ENCODE assay signal across 10 cellular contexts in the genomic region with DNA sequence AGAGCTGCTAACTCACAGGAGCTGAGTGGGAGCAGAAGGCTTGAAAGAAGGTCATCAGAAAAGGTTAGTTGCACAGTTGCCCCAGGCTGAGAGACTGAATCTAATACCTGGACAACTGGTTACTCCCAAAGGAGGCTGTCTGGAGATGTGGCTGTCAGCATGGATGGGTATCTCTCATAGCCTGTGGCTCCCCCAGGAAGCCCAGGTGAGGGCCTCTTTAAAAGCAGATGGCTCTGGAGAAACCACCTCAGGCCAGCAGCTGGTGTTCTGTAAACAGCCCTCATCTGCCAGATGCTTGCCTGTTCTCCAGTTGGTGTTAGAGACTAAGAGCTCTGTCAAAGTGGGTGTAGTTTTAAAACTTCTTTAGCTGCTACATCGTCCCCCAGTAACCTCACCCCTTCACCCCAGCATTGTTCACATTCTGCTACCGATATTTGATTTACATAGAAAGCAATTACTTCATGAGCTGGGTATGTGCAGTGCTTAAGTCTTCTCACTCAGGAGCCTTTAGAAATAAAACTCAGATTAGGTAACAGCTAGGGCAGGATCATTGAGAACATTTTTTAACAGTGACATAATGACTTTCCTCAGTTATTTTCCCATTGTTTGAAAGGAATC. TPM values are rescaled to one million over a fixed set of nuclear protein-coding genes. Genes with fewer than 3 reads are reported as not detected.
DNase-seq lines count a peak whose midpoint lies in the region; ATAC-seq and TF ChIP-seq lines count a peak whose summit lies in the region.
"Had no signal": no experiment of that assay in that cellular context is flagged by ENCODE, and none has a peak within 500 bp of the region (broad histone marks: within the 10 kb centered on the region; RNA-seq: fewer than 3 reads in every experiment).

No MANE protein-coding gene starts in this region.

- H3K27me3 Mint-ChIP-seq in activated CD4-positive, alpha-beta T cell treated with anti-CD3 and anti-CD28 coated beads, Interleukin-2, amount 10 ng/mL, durations not matched to agents 24 days and 14 days = peaks cover 2% of the 10 kb centered on the region

- H3K4me3 Mint-ChIP-seq in activated CD4-positive, alpha-beta T cell treated with anti-CD3 and anti-CD28 coated beads, Interleukin-2, amount 10 ng/mL, durations not matched to agents 24 days and 14 days = no peak overlapping the region
- H3K4me3 Mint-ChIP-seq: brain had no signal

- WGBS in smooth muscle cell (ENCODE audit: low lambda C conversion rate) = 1% methylated on average over 2 of the region's 2 CpGs

- no peak for DNase-seq in activated CD4-positive, alpha-beta T cell treated with anti-CD3 and anti-CD28 coated beads, Interleukin-2, amount 10 ng/mL, durations not matched to agents 24 days and 14 days
- no peak for DNase-seq in activated CD4-positive, alpha-beta T cell treated with anti-CD3 and anti-CD28 coated beads, Interleukin-2, amount 50 U/mL, for 4 hours
- DNase-seq in NCI-H524 treated with DMSO at 0.1 percent for 48 hours (lab: John Stamatoyannopoulos, UW) (peak; percentile 100), fibroblast of villous mesenchyme (ENCODE audit: low read depth) (peak; percentile 80), smooth muscle cell (lab: John Stamatoyannopoulos, UW; ENCODE audit: unreplicated experiment) (no peak), ecto neural progenitor cell (ENCODE audit: low spot score) (no peak)
- DNase-seq in activated T-cell treated with anti-CD3 and anti-CD28 coated beads, Interleukin-2, amount 50 U/mL, for 48 hours = no peak
- DNase-seq: 8988T had no signal

- peak overlapping the region; percentile 40 for H3K27ac ChIP-seq in smooth muscle cell (ENCODE audit: low read depth)

- peaks cover 19% of the 10 kb centered on the region for H3K4me1 Mint-ChIP-seq in activated CD4-positive, alpha-beta T cell treated with anti-CD3 and anti-CD28 coated beads, Interleukin-2, amount 10 ng/mL, durations not matched to agents 24 days and 14 days

- H3K36me3 ChIP-seq in smooth muscle cell (ENCODE audit: low read depth) = no peaks in the 10 kb centered on the region

- peak overlapping the region; percentile 22 for H3K27ac Mint-ChIP-seq in activated CD4-positive, alpha-beta T cell treated with anti-CD3 and anti-CD28 coated beads, Interleukin-2, amount 10 ng/mL, durations not matched to agents 24 days and 14 days

- no peaks in the 10 kb centered on the region for H3K36me3 Mint-ChIP-seq in activated CD4-positive, alpha-beta T cell treated with anti-CD3 and anti-CD28 coated beads, Interleukin-2, amount 10 ng/mL, durations not matched to agents 24 days and 14 days (ENCODE audit: low read depth)
- H3K36me3 Mint-ChIP-seq: brain had no signal

- no peak overlapping the region for H3K4me3 ChIP-seq in fibroblast of villous mesenchyme (ENCODE audit: low read depth, low read length)
- no peak overlapping the region for H3K4me3 ChIP-seq in smooth muscle cell

- peaks cover 5% of the 10 kb centered on the region for H3K4me1 ChIP-seq in smooth muscle cell (ENCODE audit: low read depth)

- peak overlapping the region; percentile 38 for H3K4me2 ChIP-seq in smooth muscle cell

- no peak for ATAC-seq in GM19397 (IDR thresholded peaks at IDR 0.05; ENCODE audit: unreplicated experiment)

- intact Hi-C loops in activated CD4-positive, alpha-beta T cell treated with anti-CD3 and anti-CD28 coated beads, Interleukin-2, amount 10 ng/mL, durations not matched to agents 24 days and 14 days (cut with micrococcal nuclease) = no loop called here

- no peaks in the 10 kb centered on the region for H4K20me1 ChIP-seq in smooth muscle cell (ENCODE audit: low read depth)

- no peak overlapping the region for H2AFZ ChIP-seq in smooth muscle cell (ENCODE audit: low read depth)

- no peaks in the 10 kb centered on the region for H3K9me3 ChIP-seq in smooth muscle cell (replicated peaks; ENCODE audit: low read depth)

- peaks cover 8% of the 10 kb centered on the region for H3F3A ChIP-seq in smooth muscle cell (ENCODE audit: low read depth)

- TF ChIP-seq CTCF in fibroblast of villous mesenchyme (IDR thresholded peaks at IDR 0.05; ENCODE audit: insufficient read depth, low read depth, low read length) (no peak), smooth muscle cell (IDR thresholded peaks at IDR 0.05; ENCODE audit: borderline replicate concordance, insufficient read depth, poor library complexity, severe bottlenecking) (no peak)

- no peak overlapping the region for H3K9ac ChIP-seq in smooth muscle cell (ENCODE audit: low read depth)

- no peaks in the 10 kb centered on the region for H3K9me3 Mint-ChIP-seq in activated CD4-positive, alpha-beta T cell treated with anti-CD3 and anti-CD28 coated beads, Interleukin-2, amount 10 ng/mL, durations not matched to agents 24 days and 14 days
- H3K9me3 Mint-ChIP-seq: brain had no signal

- no peaks in the 10 kb centered on the region for H3K79me2 ChIP-seq in smooth muscle cell (ENCODE audit: low read depth)

- no peaks in the 10 kb centered on the region for H3K27me3 ChIP-seq in smooth muscle cell (ENCODE audit: low read depth)

RNA-seq across cellular contexts. Expression of gene DACT1, which starts 25.8 kb away (rescaled TPM):
- total RNA-seq in activated CD4-positive, alpha-beta T cell treated with anti-CD3 and anti-CD28 coated beads, Interleukin-2, amount 10 ng/mL, durations not matched to agents 24 days and 14 days = 3.3 and 3.8 TPM in 2 replicates
- total RNA-seq in fibroblast of villous mesenchyme = 6.9 and 35.8 TPM in 2 replicates
- total RNA-seq in smooth muscle cell = 91.4 and 107 TPM in 2 replicates
- 75.7 and 92.4 TPM in 2 replicates for polyA plus RNA-seq in smooth muscle cell

Comparison
In these comparisons a context has a peak if more than half of its experiments do, and no peak if none do; other contexts are left out.
1. DNase-seq: peak in NCI-H524 treated with DMSO at 0.1 percent for 48 hours (single experiment) and fibroblast of villous mesenchyme (single experiment); none in activated CD4-positive, alpha-beta T cell treated with anti-CD3 and anti-CD28 coated beads, Interleukin-2, amount 10 ng/mL, durations not matched to agents 24 days and 14 days (single experiment), activated CD4-positive, alpha-beta T cell treated with anti-CD3 and anti-CD28 coated beads, Interleukin-2, amount 50 U/mL, for 4 hours (0 of 2), smooth muscle cell (single experiment), activated T-cell treated with anti-CD3 and anti-CD28 coated beads, Interleukin-2, amount 50 U/mL, for 48 hours (0 of 2) and ecto neural progenitor cell (single experiment).